Comparison of ENCODE assay signal across 8 cellular contexts in the genomic region with DNA sequence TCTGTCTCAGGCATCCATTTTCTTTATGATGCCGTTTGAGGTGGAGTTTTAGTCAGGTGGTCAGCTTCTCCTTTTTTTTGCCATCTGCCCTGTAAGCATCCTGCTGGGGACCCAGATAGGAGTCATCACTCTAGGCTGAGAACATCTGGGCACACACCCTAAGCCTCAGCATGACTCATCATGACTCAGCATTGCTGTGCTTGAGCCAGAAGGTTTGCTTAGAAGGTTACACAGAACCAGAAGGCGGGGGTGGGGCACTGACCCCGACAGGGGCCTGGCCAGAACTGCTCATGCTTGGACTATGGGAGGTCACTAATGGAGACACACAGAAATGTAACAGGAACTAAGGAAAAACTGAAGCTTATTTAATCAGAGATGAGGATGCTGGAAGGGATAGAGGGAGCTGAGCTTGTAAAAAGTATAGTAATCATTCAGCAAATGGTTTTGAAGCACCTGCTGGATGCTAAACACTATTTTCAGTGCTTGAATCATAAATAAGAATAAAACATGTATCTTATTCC. TPM values are rescaled to one million over a fixed set of nuclear protein-coding genes. Genes with fewer than 3 reads are reported as not detected.
DNase-seq lines count a peak whose midpoint lies in the region; ATAC-seq and TF ChIP-seq lines count a peak whose summit lies in the region.

No MANE protein-coding gene starts in this region.

- no peaks in the 10 kb centered on the region for H3K27me3 Mint-ChIP-seq in activated T-cell treated with anti-CD3 and anti-CD28 coated beads, Interleukin-2, amount 50 U/mL, for 72 hours (ENCODE audit: low read depth)

- H3K36me3 Mint-ChIP-seq in activated T-cell treated with anti-CD3 and anti-CD28 coated beads, Interleukin-2, amount 50 U/mL, for 72 hours (ENCODE audit: insufficient read depth in 2 of 2): no peaks in the 10 kb centered on the region

- POLR2A ChIA-PET in AG04450 (lab: Yijun Ruan, JAX) (interaction anchor here (0.6 to 1.7 kb wide), 5 partner anchors 9 to 84 kb away, joined by 3 to 14 read pairs (median 3); no protein-coding TSS in a partner anchor), HEK293 (lab: Yijun Ruan, JAX) (no interaction called here)

- no peak for TF ChIP-seq CTCF in AG04450 (IDR thresholded peaks at IDR 0.05; ENCODE audit: low read depth, low read length)
- TF ChIP-seq CTCF in GM12865 (IDR thresholded peaks at IDR 0.05; ENCODE audit: insufficient read depth, low read depth, low read length, missing control alignments): no peak
- TF ChIP-seq CTCF in HEK293 (tag by site-specific recombination; IDR thresholded peaks at IDR 0.05): no peak
- no peak for TF ChIP-seq CTCF in uterus (IDR thresholded peaks at IDR 0.05)

- peak overlapping the region; percentile 23 for H3K27ac Mint-ChIP-seq in activated T-cell treated with anti-CD3 and anti-CD28 coated beads, Interleukin-2, amount 50 U/mL, for 72 hours

- H3K4me1 Mint-ChIP-seq in activated T-cell treated with anti-CD3 and anti-CD28 coated beads, Interleukin-2, amount 50 U/mL, for 72 hours (ENCODE audit: low read depth): no peaks in the 10 kb centered on the region

- peak; percentile 99 for DNase-seq in AG04450 (ENCODE audit: low read depth, low spot score)
- DNase-seq in GM12865 (ENCODE audit: low read depth): peak; percentile 79
- peak; percentile 100 for DNase-seq in LHCN-M2 (ENCODE audit: low read depth)
- peak; percentile 21 to 32 for DNase-seq in activated T-cell treated with anti-CD3 and anti-CD28 coated beads, Interleukin-2, amount 50 U/mL, for 72 hours
- DNase-seq in iPS-NIHi7 (ENCODE audit: extremely low spot score): peak; percentile 70
- DNase-seq in uterus: peak; percentile 17 to 37
- no peak for DNase-seq in NCI-H2081 treated with DMSO at 0.1 percent for 48 hours (lab: John Stamatoyannopoulos, UW)

- H3K27me3 ChIP-seq in AG04450 (ENCODE audit: control insufficient read depth, insufficient read depth, low read length): no peaks in the 10 kb centered on the region
- no peaks in the 10 kb centered on the region for H3K27me3 ChIP-seq in uterus

- TF ChIP-seq POLR2A in uterus (IDR thresholded peaks at IDR 0.05): no peak

- H3K4me1 ChIP-seq in HEK293 (ENCODE audit: control insufficient read depth, insufficient read depth, low read length) (no peaks in the 10 kb centered on the region), uterus (no peaks in the 10 kb centered on the region)

- H3K27ac ChIP-seq in AG04450 (ENCODE audit: low read depth, low read length): no peak overlapping the region
- no peak overlapping the region for H3K27ac ChIP-seq in HEK293 (ENCODE audit: extremely low read depth, low read depth, low read length)
- H3K27ac ChIP-seq in uterus: no peak overlapping the region

- no peaks in the 10 kb centered on the region for H3K9me3 ChIP-seq in AG04450 (ENCODE audit: control insufficient read depth, insufficient read depth, low read length)
- H3K9me3 ChIP-seq in HEK293 (ENCODE audit: control insufficient read depth, insufficient read depth, low read depth, low read length): no peaks in the 10 kb centered on the region
- H3K9me3 ChIP-seq in uterus: no peaks in the 10 kb centered on the region

- no peaks in the 10 kb centered on the region for H3K9me3 Mint-ChIP-seq in activated T-cell treated with anti-CD3 and anti-CD28 coated beads, Interleukin-2, amount 50 U/mL, for 72 hours

- intact Hi-C loops in uterus (cut with DNase I; ENCODE audit: low total_unique reads): no loop called here

- H3K4me3 ChIP-seq in AG04450 (ENCODE audit: low read depth, low read length) (no peak overlapping the region), GM12865 (ENCODE audit: low read depth, low read length) (no peak overlapping the region), HEK293 (ENCODE audit: low read depth, low read length) (no peak overlapping the region), uterus (no peak overlapping the region)

- peak; percentile 71 to 92 for ATAC-seq in activated T-cell treated with anti-CD3 and anti-CD28 coated beads, Interleukin-2, amount 50 U/mL, for 72 hours (replicated peaks in 1 of 2)

- CTCF ChIA-PET in AG04450 (lab: Charles Lee): interaction anchor here (0.6 to 1.9 kb wide), 4 partner anchors 9 to 598 kb away, joined by 3 to 8 read pairs (median 4); no protein-coding TSS in a partner anchor
- CTCF ChIA-PET in HEK293 (lab: Yijun Ruan, JAX): interaction anchor here (0.7 kb wide), 1 partner anchor 407 kb away, joined by 3 read pairs; no protein-coding TSS in a partner anchor

- no peaks in the 10 kb centered on the region for H3K36me3 ChIP-seq in HEK293 (ENCODE audit: control insufficient read depth in 2 of 2, insufficient read depth in 1 of 2, low read length in 2 of 2)
- H3K36me3 ChIP-seq in uterus: no peaks in the 10 kb centered on the region

- no peak overlapping the region for H3K4me3 Mint-ChIP-seq in activated T-cell treated with anti-CD3 and anti-CD28 coated beads, Interleukin-2, amount 50 U/mL, for 72 hours

TF ChIP-seq in HEK293, 187 proteins besides CTCF, POLR2A, EP300 and RAD21:
- TF ChIP-seq, protein P1, sequence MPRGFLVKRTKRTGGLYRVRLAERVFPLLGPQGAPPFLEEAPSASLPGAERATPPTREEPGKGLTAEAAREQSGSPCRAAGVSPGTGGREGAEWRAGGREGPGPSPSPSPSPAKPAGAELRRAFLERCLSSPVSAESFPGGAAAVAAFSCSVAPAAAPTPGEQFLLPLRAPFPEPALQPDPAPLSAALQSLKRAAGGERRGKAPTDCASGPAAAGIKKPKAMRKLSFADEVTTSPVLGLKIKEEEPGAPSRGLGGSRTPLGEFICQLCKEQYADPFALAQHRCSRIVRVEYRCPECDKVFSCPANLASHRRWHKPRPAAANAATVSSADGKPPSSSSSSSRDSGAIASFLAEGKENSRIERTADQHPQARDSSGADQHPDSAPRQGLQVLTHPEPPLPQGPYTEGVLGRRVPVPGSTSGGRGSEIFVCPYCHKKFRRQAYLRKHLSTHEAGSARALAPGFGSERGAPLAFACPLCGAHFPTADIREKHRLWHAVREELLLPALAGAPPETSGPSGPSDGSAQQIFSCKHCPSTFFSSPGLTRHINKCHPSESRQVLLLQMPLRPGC (tag by site-specific recombination; IDR thresholded peaks at IDR 0.05): no peak
- TF ChIP-seq ZNF660 (tag by site-specific recombination; IDR thresholded peaks at IDR 0.05): 0 out of 2 replicates have a peak, but pooled peaks have one; percentile 21
- no peak for TF ChIP-seq ZNF221 (tag by site-specific recombination; IDR thresholded peaks at IDR 0.05; ENCODE audit: borderline replicate concordance)

RNA-seq across cellular contexts. Expression of a gene that starts 10.9 kb away (rescaled TPM):
- 8.3 TPM in 2 replicates for polyA plus RNA-seq in AG04450 (2011; rRNA removed)
- 1.00 and 2.3 TPM in 2 replicates for polyA minus RNA-seq in AG04450 (2011; rRNA and poly(A)+ RNA removed)
- not detected in 2 replicates for total RNA-seq in LHCN-M2 (2014; rRNA removed)
- not detected for polyA plus RNA-seq in LHCN-M2 (2012)
- total RNA-seq in activated T-cell treated with anti-CD3 and anti-CD28 coated beads, Interleukin-2, amount 50 U/mL, for 72 hours: not detected
- 1 to 10 TPM in 1 of 4 donors, not detected in 3; 4.2 TPM for total RNA-seq in uterus

RNA-seq across cellular contexts. Expression of a gene that starts 21.1 kb away (rescaled TPM):
- polyA plus RNA-seq in AG04450 (2011; rRNA removed): 0.67 and 0.82 TPM in 2 replicates
- 0.74 and 1.4 TPM in 2 replicates for polyA minus RNA-seq in AG04450 (2011; rRNA and poly(A)+ RNA removed)
- total RNA-seq in LHCN-M2 (2014; rRNA removed) (not detected in 2 replicates), uterus (under 1 TPM in 1 of 4 donors, not detected in 3; 0.35 TPM)
- not detected for polyA plus RNA-seq in LHCN-M2 (2012)
- not detected for total RNA-seq in activated T-cell treated with anti-CD3 and anti-CD28 coated beads, Interleukin-2, amount 50 U/mL, for 72 hours

RNA-seq across cellular contexts. Expression of a gene that starts 26.1 kb away (rescaled TPM):
- polyA plus RNA-seq in AG04450 (2011; rRNA removed): 2.0 and 2.2 TPM in 2 replicates
- polyA minus RNA-seq in AG04450 (2011; rRNA and poly(A)+ RNA removed): 0.56 and 1.1 TPM in 2 replicates
- total RNA-seq in LHCN-M2 (2014; rRNA removed): not detected in 2 replicates
- polyA plus RNA-seq in LHCN-M2 (2012): not detected
- total RNA-seq in activated T-cell treated with anti-CD3 and anti-CD28 coated beads, Interleukin-2, amount 50 U/mL, for 72 hours: not detected
- 1,000 to 10,000 TPM in 1 of 4 donors, not detected in 3; 1,050 TPM for total RNA-seq in uterus

RNA-seq across cellular contexts. Expression of a gene that starts 31.0 kb away (rescaled TPM):
- 0.41 and 0.45 TPM in 2 replicates for polyA plus RNA-seq in AG04450 (2011; rRNA removed)
- polyA minus RNA-seq in AG04450 (2011; rRNA and poly(A)+ RNA removed): 0.55 and 0.65 TPM in 2 replicates
- not detected in 2 replicates for total RNA-seq in LHCN-M2 (2014; rRNA removed)
- polyA plus RNA-seq in LHCN-M2 (2012): not detected
- total RNA-seq in activated T-cell treated with anti-CD3 and anti-CD28 coated beads, Interleukin-2, amount 50 U/mL, for 72 hours: not detected
- 1 to 10 TPM in 1 of 4 donors, not detected in 3; 5.7 TPM for total RNA-seq in uterus

RNA-seq across cellular contexts. Expression of a gene that starts 43.5 kb away (rescaled TPM):
- polyA plus RNA-seq in AG04450 (2011; rRNA removed): not detected in 2 replicates
- 0.92 and 1.2 TPM in 2 replicates for polyA minus RNA-seq in AG04450 (2011; rRNA and poly(A)+ RNA removed)
- not detected in 2 replicates for total RNA-seq in LHCN-M2 (2014; rRNA removed)
- polyA plus RNA-seq in LHCN-M2 (2012): not detected
- total RNA-seq in activated T-cell treated with anti-CD3 and anti-CD28 coated beads, Interleukin-2, amount 50 U/mL, for 72 hours: not detected
- total RNA-seq in uterus: 1 to 10 TPM in 1 of 4 donors, under 1 TPM in 1, not detected in 2; 0.82 to 1.5 TPM
